19 cellular contexts compared by ENCODE assay signal in the genomic region with DNA sequence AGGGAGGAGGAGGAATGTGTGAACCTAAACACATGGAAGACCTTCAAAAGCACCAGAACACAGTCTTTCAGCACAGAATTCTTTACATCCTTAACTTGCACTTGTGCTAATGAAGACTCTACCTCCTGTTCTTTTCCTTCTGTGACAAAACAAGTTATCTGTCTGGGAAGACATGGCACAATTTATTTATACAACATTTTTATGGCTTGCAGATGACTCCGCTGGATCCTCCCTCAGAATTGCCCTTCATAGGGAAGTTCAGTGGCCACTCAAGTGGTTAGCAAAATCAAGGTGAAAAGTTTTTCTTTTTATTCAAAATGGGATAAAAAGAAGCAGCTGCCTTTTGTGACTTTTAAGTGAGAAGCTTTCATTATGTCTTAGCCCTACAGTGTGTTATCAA. TPM values are rescaled to one million over a fixed set of nuclear protein-coding genes. Genes with fewer than 3 reads are reported as not detected.
DNase-seq lines count a peak whose midpoint lies in the region; ATAC-seq and TF ChIP-seq lines count a peak whose summit lies in the region.
"Had no signal": no experiment of that assay in that cellular context is flagged by ENCODE, and none has a peak within 500 bp of the region (broad histone marks: within the 10 kb centered on the region; RNA-seq: fewer than 3 reads in every experiment).

No MANE protein-coding gene starts in this region.

- H2AK5ac ChIP-seq in trophoblast cell (ENCODE audit: low read length) = no peak overlapping the region

- H3K23ac ChIP-seq in trophoblast cell (ENCODE audit: low read length) = no peak overlapping the region

- CTCF ChIA-PET in HEK293 (lab: Yijun Ruan, JAX) = no interaction called here

- H2BK120ac ChIP-seq in trophoblast cell (ENCODE audit: insufficient read depth, low read length, poor library complexity) = no peak overlapping the region

- peak overlapping the region; percentile 58 for H3K4ac ChIP-seq in trophoblast cell (ENCODE audit: low read depth, low read length)

- H3K27ac Mint-ChIP-seq in HFFc6 = no peak overlapping the region
- H3K27ac Mint-ChIP-seq: B cell; CD4-positive, alpha-beta T cell; CD8-positive, alpha-beta T cell had no signal

- POLR2A ChIA-PET in HEK293 (lab: Yijun Ruan, JAX) = no interaction called here

- H3K27ac ChIP-seq in HEK293 (ENCODE audit: extremely low read depth, low read depth, low read length) (no peak overlapping the region), trophoblast cell (ENCODE audit: low read depth, low read length) (no peak overlapping the region)
- H3K27ac ChIP-seq: 22Rv1; A549; BLaER1 treated with 17β-estradiol and CSF1 and Interleukin-3, amounts not matched to agents 10 nM and 100 nM; C4-2B had no signal

- H3K79me2 ChIP-seq in Loucy (ENCODE audit: insufficient read depth, low read length) (peaks cover 34% of the 10 kb centered on the region), trophoblast cell (ENCODE audit: control insufficient read depth, insufficient read depth, low read length, poor library complexity) (peaks cover 3% of the 10 kb centered on the region)

- H4K8ac ChIP-seq in trophoblast cell (ENCODE audit: low read depth, low read length) = no peak overlapping the region

- H3K27me3 ChIP-seq in Loucy (ENCODE audit: insufficient read depth, low read length, poor library complexity, severe bottlenecking) = no peaks in the 10 kb centered on the region
- no peaks in the 10 kb centered on the region for H3K27me3 ChIP-seq in trophoblast cell (ENCODE audit: insufficient read depth, low read length)
- H3K27me3 ChIP-seq: BLaER1 treated with 17β-estradiol and CSF1 and Interleukin-3, amounts not matched to agents 10 nM and 100 nM had no signal

- H4K91ac ChIP-seq in trophoblast cell (ENCODE audit: low read depth, low read length) = no peak overlapping the region

- H3K4me1 ChIP-seq in HEK293 (ENCODE audit: control insufficient read depth, insufficient read depth, low read length) (peaks cover 39% of the 10 kb centered on the region), Loucy (ENCODE audit: insufficient read depth, low read length, poor library complexity, severe bottlenecking) (peaks cover 68% of the 10 kb centered on the region), trophoblast cell (ENCODE audit: control insufficient read depth in 1 of 2, insufficient read depth in 2 of 2, low read length in 2 of 2) (no peaks in the 10 kb centered on the region)
- H3K4me1 ChIP-seq: Caco-2 had no signal

- intact Hi-C loops in left colon (cut with DNase I, micrococcal nuclease) = no loop called here

- no peaks in the 10 kb centered on the region for H3K9me3 Mint-ChIP-seq in HFFc6
- H3K9me3 Mint-ChIP-seq: CD4-positive, alpha-beta T cell; CD8-positive, alpha-beta T cell had no signal

- no peaks in the 10 kb centered on the region for H3F3A ChIP-seq in Loucy (ENCODE audit: low read depth)

- ATAC-seq in left colon = peak; percentile 70
- ATAC-seq: A549; CD8-positive, alpha-beta T cell had no signal

- H2BK5ac ChIP-seq in trophoblast cell (ENCODE audit: low read depth, low read length, poor library complexity) = no peak overlapping the region

- no peaks in the 10 kb centered on the region; the same call in 1 of the 2 replicates for H3K27me3 Mint-ChIP-seq in HFFc6 (ENCODE audit: insufficient read depth)
- H3K27me3 Mint-ChIP-seq: B cell; CD4-positive, alpha-beta T cell had no signal

- H3K9me3 ChIP-seq in HEK293 (ENCODE audit: control insufficient read depth, insufficient read depth, low read depth, low read length) (no peaks in the 10 kb centered on the region), Loucy (ENCODE audit: insufficient read depth, low read depth, low read length) (no peaks in the 10 kb centered on the region), trophoblast cell (ENCODE audit: insufficient read depth, low read depth, low read length) (no peaks in the 10 kb centered on the region)
- H3K9me3 ChIP-seq: A549, Caco-2 had no signal

- no peak for TF ChIP-seq CTCF in HEK293 (tag by site-specific recombination; IDR thresholded peaks at IDR 0.05)
- no peak for TF ChIP-seq CTCF in Loucy (conservative IDR thresholded peaks at IDR 0.05; ENCODE audit: low read length)
- TF ChIP-seq CTCF in HFFc6 (IDR thresholded peaks at IDR 0.05) = no peak

- H3K36me3 ChIP-seq in HEK293 (ENCODE audit: control insufficient read depth in 2 of 2, insufficient read depth in 1 of 2, low read length in 2 of 2) (peaks cover 11 to 63% of the 10 kb centered on the region in 2 experiments; a peak in 2 of 3 replicates), Loucy (ENCODE audit: insufficient read depth, low read length) (peaks cover 4% of the 10 kb centered on the region; the same call in 1 of the 2 replicates), trophoblast cell (ENCODE audit: control insufficient read depth in 1 of 2, insufficient read depth in 2 of 2, low read length in 2 of 2) (peaks cover 34 to 50% of the 10 kb centered on the region in 2 experiments)

- H4K20me1 ChIP-seq in Loucy (ENCODE audit: insufficient read depth, low read length, poor library complexity, severe bottlenecking) = no peaks in the 10 kb centered on the region

- H3K18ac ChIP-seq in trophoblast cell (ENCODE audit: low read length) = no peak overlapping the region

- H3K9ac ChIP-seq in Loucy (ENCODE audit: low read depth, low read length, poor library complexity, severe bottlenecking) = peak overlapping the region; percentile 55
- H3K9ac ChIP-seq in trophoblast cell (ENCODE audit: low read length) = no peak overlapping the region
- H3K9ac ChIP-seq: BLaER1 treated with 17β-estradiol and CSF1 and Interleukin-3, amounts not matched to agents 10 nM and 100 nM had no signal

- peak overlapping the region; percentile 77 for H3K4me2 ChIP-seq in Loucy (ENCODE audit: low read depth, low read length, poor library complexity, severe bottlenecking)
- H3K4me2 ChIP-seq in trophoblast cell (ENCODE audit: low read length) = no peak overlapping the region
- H3K4me2 ChIP-seq: A549; BLaER1 treated with 17β-estradiol and CSF1 and Interleukin-3, amounts not matched to agents 10 nM and 100 nM had no signal

- no peak overlapping the region for H2BK12ac ChIP-seq in trophoblast cell (ENCODE audit: low read length)

- no peaks in the 10 kb centered on the region for H3K36me3 Mint-ChIP-seq in HFFc6 (ENCODE audit: low read depth)

- H4K12ac ChIP-seq in trophoblast cell (ENCODE audit: low read depth, low read length) = no peak overlapping the region

- no peaks in the 10 kb centered on the region for H3K9me2 ChIP-seq in Loucy (replicated peaks; ENCODE audit: low read depth, low read length)

- H3K4me3 ChIP-seq in HEK293 (ENCODE audit: low read depth, low read length) (no peak overlapping the region), Loucy (ENCODE audit: low read length, poor library complexity, severe bottlenecking) (peak overlapping the region; percentile 50), trophoblast cell (ENCODE audit: low read depth, low read length) (no peak overlapping the region)
- H3K4me3 ChIP-seq: A549; BLaER1 treated with 17β-estradiol and CSF1 and Interleukin-3, amounts not matched to agents 10 nM and 100 nM had no signal

- H2AFZ ChIP-seq in Loucy (ENCODE audit: low read length) (no peak overlapping the region), trophoblast cell (ENCODE audit: insufficient read depth, low read length, poor library complexity) (no peak overlapping the region)

- WGBS in trophoblast cell (ENCODE audit: extremely low coverage, insufficient coverage, insufficient read length) = no CpG with 5 or more reads among the region's 1 CpG

- no peak overlapping the region for H3K14ac ChIP-seq in trophoblast cell (ENCODE audit: low read length)

- H3K4me3 Mint-ChIP-seq in HFFc6 = no peak overlapping the region
- H3K4me3 Mint-ChIP-seq: B cell; CD4-positive, alpha-beta T cell; CD8-positive, alpha-beta T cell had no signal

- no peaks in the 10 kb centered on the region for H3K4me1 Mint-ChIP-seq in HFFc6 (ENCODE audit: low read depth)
- H3K4me1 Mint-ChIP-seq: B cell had no signal

- DNase-seq in left colon (no peak), trophoblast cell (no peak), pons (ENCODE audit: low spot score) (no peak), HFFc6 (no peak), ecto neural progenitor cell (ENCODE audit: low spot score) (no peak)
- DNase-seq: AML-193; Caco-2; Calu3; CD4-positive, alpha-beta T cell; CD8-positive, alpha-beta T cell; DMS79 treated with DMSO at 0.1 percent for 48 hours; GF-D8 had no signal

- H3K79me1 ChIP-seq in trophoblast cell (ENCODE audit: low read length) = no peaks in the 10 kb centered on the region

TF ChIP-seq in HEK293, 187 proteins besides CTCF, POLR2A, EP300 and RAD21:
- TF ChIP-seq, protein P1, sequence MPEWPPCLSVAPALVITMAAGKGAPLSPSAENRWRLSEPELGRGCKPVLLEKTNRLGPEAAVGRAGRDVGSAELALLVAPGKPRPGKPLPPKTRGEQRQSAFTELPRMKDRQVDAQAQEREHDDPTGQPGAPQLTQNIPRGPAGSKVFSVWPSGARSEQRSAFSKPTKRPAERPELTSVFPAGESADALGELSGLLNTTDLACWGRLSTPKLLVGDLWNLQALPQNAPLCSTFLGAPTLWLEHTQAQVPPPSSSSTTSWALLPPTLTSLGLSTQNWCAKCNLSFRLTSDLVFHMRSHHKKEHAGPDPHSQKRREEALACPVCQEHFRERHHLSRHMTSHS (tag by site-specific recombination; IDR thresholded peaks at IDR 0.05) = no peak
- TF ChIP-seq ZNF239 (tag by site-specific recombination; IDR thresholded peaks at IDR 0.05) = no peak
- no peak for TF ChIP-seq KLF1 (tag by site-specific recombination; IDR thresholded peaks at IDR 0.05)
- TF ChIP-seq ZNF24 (tag by site-specific recombination; IDR thresholded peaks at IDR 0.05) = no peak
- peak; percentile 64; the same call in 1 of the 2 replicates for TF ChIP-seq ZNF600 (tag by site-specific recombination; IDR thresholded peaks at IDR 0.05)
- 0 out of 2 replicates have a peak, but pooled peaks have one; percentile 33 for TF ChIP-seq WT1 (tag by site-specific recombination; IDR thresholded peaks at IDR 0.05)

RNA-seq across cellular contexts. Expression of a gene that starts 21.4 kb away (rescaled TPM):
- total RNA-seq in left colon = 10 to 100 TPM; 21.2 to 38.6 TPM
- polyA plus RNA-seq in trophoblast cell (2013) = 29.4 and 31.9 TPM in 2 replicates
- under 1 TPM; 0.67 to 0.95 (median 0.81) TPM for total RNA-seq in HFFc6 (2021; fragmentation: NEBNext Ultra II Directional; extraction: Animal tissue kit (Norgen Biotek cat#: 25700))

Comparison
In these comparisons a context has a peak if more than half of its experiments do, and no peak if none do; other contexts are left out.
1. RNA of a gene that starts 21.4 kb away (total RNA-seq): 21.2 to 38.6 TPM in left colon; 0.67 to 0.95 TPM in HFFc6; every median in the first group is over 10 times any median in the second.